Comparison of ENCODE assay signal across 32 cellular contexts in genomic region chr5:59423021-59423420, GRCh38.
DNase-seq lines count a peak whose midpoint lies in the region; ATAC-seq and TF ChIP-seq lines count a peak whose summit lies in the region.
"Had no signal": no experiment of that assay in that cellular context is flagged by ENCODE, and none has a peak within 500 bp of the region (broad histone marks: within the 10 kb centered on the region; RNA-seq: fewer than 3 reads in every experiment).

No MANE protein-coding gene starts in this region.

- intact Hi-C loops in spleen (cut with DNase I; ENCODE audit: low total_unique reads), result no loop called here

- DNase-seq in HCEC 1CT, result peak; percentile 18
- DNase-seq in astrocyte of the spinal cord (ENCODE audit: low read depth, low spot score), result peak; percentile 27
- DNase-seq in iris pigment epithelial cell (ENCODE audit: low read depth), result peak; percentile 67
- DNase-seq in renal cortical epithelial cell (ENCODE audit: low read depth), result peak; percentile 67
- DNase-seq in cerebellar cortex (ENCODE audit: low spot score), result no peak
- DNase-seq in spleen, result no peak
- DNase-seq: activated CD8-positive, alpha-beta memory T cell treated with anti-CD3 and anti-CD28 coated beads for 24 hours; activated naive CD4-positive, alpha-beta T cell treated with Interleukin-2 at 50 U/mL for 16 hours; activated T-cell treated with anti-CD3 and anti-CD28 coated beads, Interleukin-2, amount 50 U/mL, for 4 hours; amygdala; caudate nucleus; CD8-positive, alpha-beta memory T cell; DMS79; dorsolateral prefrontal cortex; GOT3; NCI-H1105; NCI-H2029 treated with DMSO at 0.1 percent for 48 hours; nephron progenitor cell; NK-92 treated with Interleukin-12 subunit alpha and Interleukin-12 subunit beta, amount 100 ng/mL, for 24 hours; posterior cingulate gyrus; SIG-M5; stimulated activated CD4-positive, alpha-beta T cell treated with anti-CD3 and anti-CD28 coated beads, Interleukin-2, amount 100 ng/mL, for 48 hours; stimulated activated naive B cell treated with anti-CD40 and anti-IgM and Interleukin-4, amounts not matched to agents 10 μg/mL and 1 μg/mL and 100 μg/mL, for 72 hours; T-cell; thyroid gland had no signal

- H3K4me3 ChIP-seq in astrocyte of the spinal cord (ENCODE audit: low read depth, low read length) (no peak overlapping the region), spleen (no peak overlapping the region)
- H3K4me3 ChIP-seq: dorsolateral prefrontal cortex, skin epidermis, thyroid gland had no signal

- H3K27me3 ChIP-seq in spleen (replicated peaks in 1 of 7), result no peaks in the 10 kb centered on the region
- H3K27me3 ChIP-seq: dorsolateral prefrontal cortex, thyroid gland had no signal

- no peak for TF ChIP-seq CTCF in astrocyte of the spinal cord (IDR thresholded peaks at IDR 0.05; ENCODE audit: low read depth, low read length)
- no peak for TF ChIP-seq CTCF in spleen (IDR thresholded peaks at IDR 0.05 in 8 of 11, conservative IDR thresholded peaks at IDR 0.05 in 3 of 11)

- no peaks in the 10 kb centered on the region for H3K4me1 ChIP-seq in spleen
- H3K4me1 ChIP-seq: thyroid gland had no signal

- ATAC-seq in GM19351 (IDR thresholded peaks at IDR 0.05; ENCODE audit: unreplicated experiment), result no peak
- no peak for ATAC-seq in HG03571 (IDR thresholded peaks at IDR 0.05; ENCODE audit: unreplicated experiment)
- ATAC-seq: activated T-cell treated with anti-CD3 and anti-CD28 coated beads, Interleukin-2, amount 50 U/mL, for 4 hours; left lobe of liver; Panc1; stimulated activated naive B cell treated with anti-CD40 and anti-IgM and Interleukin-4, amounts not matched to agents 10 μg/mL and 1 μg/mL and 100 μg/mL, for 72 hours; T-cell had no signal

- H3K27ac ChIP-seq in spleen, result no peak overlapping the region
- H3K27ac ChIP-seq: dorsolateral prefrontal cortex, epithelial cell of prostate, HL-60, skin epidermis, thyroid gland had no signal

- no peak for TF ChIP-seq POLR2A in spleen (IDR thresholded peaks at IDR 0.05)

- no peaks in the 10 kb centered on the region for H3K9me3 ChIP-seq in spleen
- H3K9me3 ChIP-seq: thyroid gland had no signal

- in situ Hi-C loops in astrocyte of the spinal cord (cut with HindIII; ENCODE audit: low sequenced_read_pairs), result no loop called here

- no peaks in the 10 kb centered on the region for H3K36me3 ChIP-seq in spleen
- H3K36me3 ChIP-seq: thyroid gland had no signal

Comparison
In these comparisons a context has a peak if more than half of its experiments do, and no peak if none do; other contexts are left out.
1. DNase-seq: peak in HCEC 1CT (single experiment), astrocyte of the spinal cord (single experiment), iris pigment epithelial cell (single experiment) and renal cortical epithelial cell (single experiment); none in cerebellar cortex (single experiment) and spleen (single experiment).